In the genomic region with DNA sequence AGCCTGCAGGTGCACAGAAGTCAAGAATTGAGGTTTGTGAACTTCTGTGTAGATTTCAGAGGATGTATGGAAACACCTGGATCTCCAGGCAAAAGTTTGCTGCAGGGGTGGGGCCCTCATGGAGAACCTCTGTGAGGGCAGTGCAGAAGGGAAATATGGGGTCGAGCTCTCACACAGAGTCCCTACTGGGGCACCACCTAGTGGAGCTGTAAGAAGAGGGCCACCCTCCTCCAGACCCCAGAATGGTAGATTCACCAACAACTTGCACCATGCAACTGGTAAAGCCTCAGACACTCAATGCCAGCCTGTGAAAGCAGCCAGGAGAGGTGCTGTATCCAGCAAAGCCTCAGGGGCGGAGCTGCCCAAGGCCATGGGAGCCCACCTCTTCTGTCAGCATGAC, we compare ENCODE assay signal across 15 cellular contexts.
DNase-seq lines count a peak whose midpoint lies in the region; ATAC-seq and TF ChIP-seq lines count a peak whose summit lies in the region.
"Had no signal": no experiment of that assay in that cellular context is flagged by ENCODE, and none has a peak within 500 bp of the region (broad histone marks: within the 10 kb centered on the region; RNA-seq: fewer than 3 reads in every experiment).

No MANE protein-coding gene starts in this region.

- H3K36me3 ChIP-seq in trophoblast cell (ENCODE audit: control insufficient read depth in 1 of 2, insufficient read depth in 2 of 2, low read length in 2 of 2), result no peaks in the 10 kb centered on the region

- H4K91ac ChIP-seq in trophoblast cell (ENCODE audit: low read depth, low read length), result peak overlapping the region; percentile 62

- H3K23ac ChIP-seq in trophoblast cell (ENCODE audit: low read length), result no peak overlapping the region

- WGBS in trophoblast cell (ENCODE audit: extremely low coverage, insufficient coverage, insufficient read length), result no CpG with 5 or more reads among the region's 2 CpGs

- no peak overlapping the region for H2BK120ac ChIP-seq in trophoblast cell (ENCODE audit: insufficient read depth, low read length, poor library complexity)

- H3K36me3 Mint-ChIP-seq in activated naive CD4-positive, alpha-beta T cell treated with anti-CD3 and anti-CD28 coated beads, Interleukin-2, amount 50 U/mL, for 72 hours, result peaks cover 0 to 7% of the 10 kb centered on the region in 2 donors
- no peaks in the 10 kb centered on the region for H3K36me3 Mint-ChIP-seq in activated naive CD4-positive, alpha-beta T cell treated with anti-CD3 and anti-CD28 coated beads, Interleukin-2, amount 10 ng/mL, durations not matched to agents 7 days and 5 days
- H3K36me3 Mint-ChIP-seq: activated naive CD4-positive, alpha-beta T cell treated with anti-CD3 and anti-CD28 coated beads, Interleukin-2, amount 50 U/mL, for 24 hours; stimulated activated memory B cell treated with anti-CD40 and anti-IgM and Interleukin-4, amounts not matched to agents 10 μg/mL and 1 μg/mL and 100 μg/mL, for 72 hours had no signal

- no peak for DNase-seq in activated naive CD4-positive, alpha-beta T cell treated with anti-CD3 and anti-CD28 coated beads, Interleukin-2, amount 50 U/mL, for 72 hours (ENCODE audit: low spot score in 2 of 2)
- DNase-seq in activated naive CD4-positive, alpha-beta T cell treated with anti-CD3 and anti-CD28 coated beads, Interleukin-2, amount 10 ng/mL, durations not matched to agents 7 days and 5 days, result no peak
- peak; percentile 11 for DNase-seq in Jurkat, Clone E6-1 (ENCODE audit: low read depth, low spot score)
- DNase-seq in astrocyte of the spinal cord (ENCODE audit: low read depth, low spot score) (no peak), trophoblast cell (no peak), GM19240 (ENCODE audit: insufficient read length, low spot score) (no peak), NCI-H446 treated with DMSO at 0.1 percent for 48 hours (lab: John Stamatoyannopoulos, UW) (no peak), SKM-1 (lab: John Stamatoyannopoulos, UW; ENCODE audit: unreplicated experiment) (no peak)
- DNase-seq: activated CD4-positive, alpha-beta T cell treated with anti-CD3 and anti-CD28 coated beads, Interleukin-2, amount 50 U/mL, for 1 hour; DMS79 treated with DMSO at 0.1 percent for 48 hours; islet precursor cell; NCI-H1930 had no signal

- H3K4me1 Mint-ChIP-seq in activated naive CD4-positive, alpha-beta T cell treated with anti-CD3 and anti-CD28 coated beads, Interleukin-2, amount 10 ng/mL, durations not matched to agents 7 days and 5 days, result peaks cover 10% of the 10 kb centered on the region

- H3K27me3 ChIP-seq in trophoblast cell (ENCODE audit: insufficient read depth, low read length), result no peaks in the 10 kb centered on the region

- no peak overlapping the region for H3K27ac ChIP-seq in trophoblast cell (ENCODE audit: low read depth, low read length)
- H3K27ac ChIP-seq: coronary artery had no signal

- H3K4me1 ChIP-seq in trophoblast cell (ENCODE audit: control insufficient read depth in 1 of 2, insufficient read depth in 2 of 2, low read length in 2 of 2), result peaks cover 0 to 3% of the 10 kb centered on the region in 2 experiments

- H3K14ac ChIP-seq in trophoblast cell (ENCODE audit: low read length), result peak overlapping the region; percentile 56

- no peak overlapping the region for H3K4me3 Mint-ChIP-seq in activated naive CD4-positive, alpha-beta T cell treated with anti-CD3 and anti-CD28 coated beads, Interleukin-2, amount 10 ng/mL, durations not matched to agents 7 days and 5 days
- H3K4me3 Mint-ChIP-seq: activated naive CD4-positive, alpha-beta T cell treated with anti-CD3 and anti-CD28 coated beads, Interleukin-2, amount 50 U/mL, for 24 hours; stimulated activated memory B cell treated with anti-CD40 and anti-IgM and Interleukin-4, amounts not matched to agents 10 μg/mL and 1 μg/mL and 100 μg/mL, for 72 hours had no signal

- no peak overlapping the region for H3K9ac ChIP-seq in trophoblast cell (ENCODE audit: low read length)

- H3K4me3 ChIP-seq in Jurkat, Clone E6-1 (ENCODE audit: low read length), result no peak overlapping the region
- no peak overlapping the region for H3K4me3 ChIP-seq in astrocyte of the spinal cord (ENCODE audit: low read depth, low read length)
- no peak overlapping the region for H3K4me3 ChIP-seq in trophoblast cell (ENCODE audit: low read depth, low read length)
- H3K4me3 ChIP-seq: coronary artery had no signal

- peaks cover 2% of the 10 kb centered on the region for H3K79me1 ChIP-seq in trophoblast cell (ENCODE audit: low read length)

- no peak overlapping the region for H2AFZ ChIP-seq in trophoblast cell (ENCODE audit: insufficient read depth, low read length, poor library complexity)

- H4K12ac ChIP-seq in trophoblast cell (ENCODE audit: low read depth, low read length), result no peak overlapping the region

- no peak overlapping the region for H3K4ac ChIP-seq in trophoblast cell (ENCODE audit: low read depth, low read length)

- ATAC-seq in activated naive CD4-positive, alpha-beta T cell treated with anti-CD3 and anti-CD28 coated beads, Interleukin-2, amount 50 U/mL, for 72 hours, result peak in 1 of 2 donors; percentile 11
- ATAC-seq: stimulated activated memory B cell treated with anti-CD40 and anti-IgM and Interleukin-4, amounts not matched to agents 10 μg/mL and 1 μg/mL and 100 μg/mL, for 72 hours had no signal

- H4K8ac ChIP-seq in trophoblast cell (ENCODE audit: low read depth, low read length), result no peak overlapping the region

- in situ Hi-C loops in astrocyte of the spinal cord (cut with HindIII; ENCODE audit: low sequenced_read_pairs), result no loop called here

- no peak overlapping the region for H3K18ac ChIP-seq in trophoblast cell (ENCODE audit: low read length)

- H3K9me3 ChIP-seq in trophoblast cell (ENCODE audit: insufficient read depth, low read depth, low read length), result no peaks in the 10 kb centered on the region

- no peak overlapping the region for H2BK5ac ChIP-seq in trophoblast cell (ENCODE audit: low read depth, low read length, poor library complexity)

- peaks cover 6% of the 10 kb centered on the region for H3K27me3 Mint-ChIP-seq in activated naive CD4-positive, alpha-beta T cell treated with anti-CD3 and anti-CD28 coated beads, Interleukin-2, amount 10 ng/mL, durations not matched to agents 7 days and 5 days

- CTCF ChIA-PET in activated naive CD4-positive, alpha-beta T cell treated with anti-CD3 and anti-CD28 coated beads, Interleukin-2, amount 10 ng/mL, durations not matched to agents 7 days and 5 days (lab: Charles Lee), result interaction anchor here (1.7 to 10.4 kb wide), 2 partner anchors 104 to 269 kb away, joined by 7 to 333 read pairs; no protein-coding TSS in a partner anchor

- H3K4me2 ChIP-seq in trophoblast cell (ENCODE audit: low read length), result no peak overlapping the region

- H2BK12ac ChIP-seq in trophoblast cell (ENCODE audit: low read length), result no peak overlapping the region

- peaks cover 0 to 6% of the 10 kb centered on the region in 2 donors for H3K9me3 Mint-ChIP-seq in activated naive CD4-positive, alpha-beta T cell treated with anti-CD3 and anti-CD28 coated beads, Interleukin-2, amount 50 U/mL, for 72 hours
- H3K9me3 Mint-ChIP-seq in activated naive CD4-positive, alpha-beta T cell treated with anti-CD3 and anti-CD28 coated beads, Interleukin-2, amount 10 ng/mL, durations not matched to agents 7 days and 5 days, result no peaks in the 10 kb centered on the region
- H3K9me3 Mint-ChIP-seq: activated naive CD4-positive, alpha-beta T cell treated with anti-CD3 and anti-CD28 coated beads, Interleukin-2, amount 50 U/mL, for 24 hours; stimulated activated memory B cell treated with anti-CD40 and anti-IgM and Interleukin-4, amounts not matched to agents 10 μg/mL and 1 μg/mL and 100 μg/mL, for 72 hours had no signal

- no peak overlapping the region for H2AK5ac ChIP-seq in trophoblast cell (ENCODE audit: low read length)

- peak overlapping the region; percentile 11 to 30 for H3K27ac Mint-ChIP-seq in activated naive CD4-positive, alpha-beta T cell treated with anti-CD3 and anti-CD28 coated beads, Interleukin-2, amount 50 U/mL, for 72 hours
- no peak overlapping the region for H3K27ac Mint-ChIP-seq in activated naive CD4-positive, alpha-beta T cell treated with anti-CD3 and anti-CD28 coated beads, Interleukin-2, amount 10 ng/mL, durations not matched to agents 7 days and 5 days
- H3K27ac Mint-ChIP-seq: activated naive CD4-positive, alpha-beta T cell treated with anti-CD3 and anti-CD28 coated beads, Interleukin-2, amount 50 U/mL, for 24 hours; stimulated activated memory B cell treated with anti-CD40 and anti-IgM and Interleukin-4, amounts not matched to agents 10 μg/mL and 1 μg/mL and 100 μg/mL, for 72 hours had no signal

- peak; percentile 37 for TF ChIP-seq CTCF in astrocyte of the spinal cord (IDR thresholded peaks at IDR 0.05; ENCODE audit: low read depth, low read length)

- no peaks in the 10 kb centered on the region for H3K79me2 ChIP-seq in trophoblast cell (ENCODE audit: control insufficient read depth, insufficient read depth, low read length, poor library complexity)
